ENCODE assay signal across 23 cellular contexts in genomic region chr1:40276122-40276521, GRCh38. TPM values are rescaled to one million over a fixed set of nuclear protein-coding genes. Genes with fewer than 3 reads are reported as not detected.
DNase-seq lines count a peak whose midpoint lies in the region; ATAC-seq and TF ChIP-seq lines count a peak whose summit lies in the region.
"Had no signal": no experiment of that assay in that cellular context is flagged by ENCODE, and none has a peak within 500 bp of the region (broad histone marks: within the 10 kb centered on the region; RNA-seq: fewer than 3 reads in every experiment).

No MANE protein-coding gene starts in this region.

- intact Hi-C loops in activated CD4-positive, alpha-beta T cell treated with anti-CD3 and anti-CD28 coated beads for 36 hours (cut with DNase I, micrococcal nuclease): no loop called here

- CTCF ChIA-PET in activated CD4-positive, alpha-beta T cell treated with anti-CD3 and anti-CD28 coated beads for 36 hours (lab: Charles Lee): no interaction called here
- CTCF ChIA-PET in WTC11 (lab: Charles Lee): interaction anchor here (1.1 kb wide), 1 partner anchor 39 kb away, joined by 4 read pairs; no protein-coding TSS in a partner anchor

- no peaks in the 10 kb centered on the region for H3K27me3 Mint-ChIP-seq in activated CD4-positive, alpha-beta T cell treated with anti-CD3 and anti-CD28 coated beads for 36 hours
- H3K27me3 Mint-ChIP-seq in WTC11 (ENCODE audit: low read depth): no peaks in the 10 kb centered on the region
- H3K27me3 Mint-ChIP-seq in endothelial cell (ENCODE audit: unreplicated experiment): no peaks in the 10 kb centered on the region

- H3K27ac ChIP-seq in 22Rv1: 0 out of 2 replicates have a peak overlapping the region, but pooled peaks have one; percentile 3
- H3K27ac ChIP-seq: KMS-11, RWPE1 had no signal

- H3K4me3 Mint-ChIP-seq in activated CD4-positive, alpha-beta T cell treated with anti-CD3 and anti-CD28 coated beads for 36 hours: no peak overlapping the region
- no peak overlapping the region for H3K4me3 Mint-ChIP-seq in WTC11
- H3K4me3 Mint-ChIP-seq in endothelial cell (ENCODE audit: unreplicated experiment): peak overlapping the region; percentile 5
- H3K4me3 Mint-ChIP-seq: CD8-positive, alpha-beta T cell had no signal

- DNase-seq in activated CD4-positive, alpha-beta T cell treated with anti-CD3 and anti-CD28 coated beads for 36 hours: no peak
- no peak for DNase-seq in activated CD4-positive, alpha-beta T cell treated with anti-CD3 and anti-CD28 coated beads for 48 hours
- no peak for DNase-seq in WTC11 (ENCODE audit: low spot score)
- DNase-seq in endothelial cell (ENCODE audit: low spot score): no peak
- DNase-seq in HK-2 (ENCODE audit: unreplicated experiment): no peak
- DNase-seq: 8988T; BE2C; CD8-positive, alpha-beta T cell; DND-41; NCI-H1436; NCI-H2081; NCI-H774; PC-3 had no signal

- peaks cover 37% of the 10 kb centered on the region for H3K36me3 Mint-ChIP-seq in activated CD4-positive, alpha-beta T cell treated with anti-CD3 and anti-CD28 coated beads for 36 hours (ENCODE audit: low read depth)
- H3K36me3 Mint-ChIP-seq in WTC11: peaks cover 20% of the 10 kb centered on the region
- H3K36me3 Mint-ChIP-seq in endothelial cell (ENCODE audit: low read depth, unreplicated experiment): peaks cover 13% of the 10 kb centered on the region

- peak overlapping the region; percentile 15 for H3K27ac Mint-ChIP-seq in activated CD4-positive, alpha-beta T cell treated with anti-CD3 and anti-CD28 coated beads for 36 hours
- H3K27ac Mint-ChIP-seq in WTC11 (peak overlapping the region; percentile 85), endothelial cell (ENCODE audit: unreplicated experiment) (no peak overlapping the region)
- H3K27ac Mint-ChIP-seq: CD8-positive, alpha-beta T cell had no signal

- peaks cover 7% of the 10 kb centered on the region for H3K4me1 Mint-ChIP-seq in activated CD4-positive, alpha-beta T cell treated with anti-CD3 and anti-CD28 coated beads for 36 hours
- H3K4me1 Mint-ChIP-seq in WTC11 (no peaks in the 10 kb centered on the region; the same call in 1 of the 2 replicates), endothelial cell (ENCODE audit: unreplicated experiment) (no peaks in the 10 kb centered on the region)

- no peak for ATAC-seq in activated CD4-positive, alpha-beta T cell treated with anti-CD3 and anti-CD28 coated beads for 36 hours
- ATAC-seq in WTC11 (no peak), GM19452 (IDR thresholded peaks at IDR 0.05; ENCODE audit: unreplicated experiment) (no peak), GM21367 (IDR thresholded peaks at IDR 0.05; ENCODE audit: unreplicated experiment) (no peak)
- ATAC-seq: CD8-positive, alpha-beta T cell; GM12878; HepG2; PC-3 had no signal

- no peaks in the 10 kb centered on the region for H3K9me3 Mint-ChIP-seq in activated CD4-positive, alpha-beta T cell treated with anti-CD3 and anti-CD28 coated beads for 36 hours (ENCODE audit: low read depth)
- H3K9me3 Mint-ChIP-seq in WTC11: no peaks in the 10 kb centered on the region
- H3K9me3 Mint-ChIP-seq in endothelial cell (ENCODE audit: unreplicated experiment): no peaks in the 10 kb centered on the region
- H3K9me3 Mint-ChIP-seq: CD8-positive, alpha-beta T cell had no signal

- POLR2A ChIA-PET in activated CD4-positive, alpha-beta T cell treated with anti-CD3 and anti-CD28 coated beads for 36 hours (lab: Charles Lee): no interaction called here
- POLR2A ChIA-PET in WTC11 (lab: Charles Lee): no interaction called here

- TF ChIP-seq CTCF in 22Rv1 (IDR thresholded peaks at IDR 0.05) (no peak), WTC11 (IDR thresholded peaks at IDR 0.05) (no peak), endothelial cell (IDR thresholded peaks at IDR 0.05; ENCODE audit: unreplicated experiment) (no peak)

TF ChIP-seq in WTC11, 78 proteins besides CTCF, POLR2A, EP300 and RAD21:
- TF ChIP-seq NR3C1 (CRISPR knock-in tag; conservative IDR thresholded peaks at IDR 0.05; ENCODE audit: low read depth): no peak
- no peak for TF ChIP-seq ZNF423 (CRISPR knock-in tag; IDR thresholded peaks at IDR 0.05)
- TF ChIP-seq, protein P1, sequence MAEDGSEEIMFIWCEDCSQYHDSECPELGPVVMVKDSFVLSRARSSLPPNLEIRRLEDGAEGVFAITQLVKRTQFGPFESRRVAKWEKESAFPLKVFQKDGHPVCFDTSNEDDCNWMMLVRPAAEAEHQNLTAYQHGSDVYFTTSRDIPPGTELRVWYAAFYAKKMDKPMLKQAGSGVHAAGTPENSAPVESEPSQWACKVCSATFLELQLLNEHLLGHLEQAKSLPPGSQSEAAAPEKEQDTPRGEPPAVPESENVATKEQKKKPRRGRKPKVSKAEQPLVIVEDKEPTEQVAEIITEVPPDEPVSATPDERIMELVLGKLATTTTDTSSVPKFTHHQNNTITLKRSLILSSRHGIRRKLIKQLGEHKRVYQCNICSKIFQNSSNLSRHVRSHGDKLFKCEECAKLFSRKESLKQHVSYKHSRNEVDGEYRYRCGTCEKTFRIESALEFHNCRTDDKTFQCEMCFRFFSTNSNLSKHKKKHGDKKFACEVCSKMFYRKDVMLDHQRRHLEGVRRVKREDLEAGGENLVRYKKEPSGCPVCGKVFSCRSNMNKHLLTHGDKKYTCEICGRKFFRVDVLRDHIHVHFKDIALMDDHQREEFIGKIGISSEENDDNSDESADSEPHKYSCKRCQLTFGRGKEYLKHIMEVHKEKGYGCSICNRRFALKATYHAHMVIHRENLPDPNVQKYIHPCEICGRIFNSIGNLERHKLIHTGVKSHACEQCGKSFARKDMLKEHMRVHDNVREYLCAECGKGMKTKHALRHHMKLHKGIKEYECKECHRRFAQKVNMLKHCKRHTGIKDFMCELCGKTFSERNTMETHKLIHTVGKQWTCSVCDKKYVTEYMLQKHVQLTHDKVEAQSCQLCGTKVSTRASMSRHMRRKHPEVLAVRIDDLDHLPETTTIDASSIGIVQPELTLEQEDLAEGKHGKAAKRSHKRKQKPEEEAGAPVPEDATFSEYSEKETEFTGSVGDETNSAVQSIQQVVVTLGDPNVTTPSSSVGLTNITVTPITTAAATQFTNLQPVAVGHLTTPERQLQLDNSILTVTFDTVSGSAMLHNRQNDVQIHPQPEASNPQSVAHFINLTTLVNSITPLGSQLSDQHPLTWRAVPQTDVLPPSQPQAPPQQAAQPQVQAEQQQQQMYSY (CRISPR knock-in tag; IDR thresholded peaks at IDR 0.05): no peak
- TF ChIP-seq, protein P2, sequence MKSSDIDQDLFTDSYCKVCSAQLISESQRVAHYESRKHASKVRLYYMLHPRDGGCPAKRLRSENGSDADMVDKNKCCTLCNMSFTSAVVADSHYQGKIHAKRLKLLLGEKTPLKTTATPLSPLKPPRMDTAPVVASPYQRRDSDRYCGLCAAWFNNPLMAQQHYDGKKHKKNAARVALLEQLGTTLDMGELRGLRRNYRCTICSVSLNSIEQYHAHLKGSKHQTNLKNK (CRISPR knock-in tag; IDR thresholded peaks at IDR 0.05): no peak
- TF ChIP-seq USF1 (CRISPR knock-in tag; IDR thresholded peaks at IDR 0.05): no peak
- TF ChIP-seq, protein P3, sequence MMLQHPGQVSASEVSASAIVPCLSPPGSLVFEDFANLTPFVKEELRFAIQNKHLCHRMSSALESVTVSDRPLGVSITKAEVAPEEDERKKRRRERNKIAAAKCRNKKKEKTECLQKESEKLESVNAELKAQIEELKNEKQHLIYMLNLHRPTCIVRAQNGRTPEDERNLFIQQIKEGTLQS (CRISPR knock-in tag; conservative IDR thresholded peaks at IDR 0.05): no peak
- no peak for TF ChIP-seq JUN (CRISPR knock-in tag; IDR thresholded peaks at IDR 0.05)
- TF ChIP-seq FOXP4 (CRISPR knock-in tag; IDR thresholded peaks at IDR 0.05): no peak
- TF ChIP-seq ATF1 (CRISPR knock-in tag; IDR thresholded peaks at IDR 0.05): no peak
- TF ChIP-seq, protein P4, sequence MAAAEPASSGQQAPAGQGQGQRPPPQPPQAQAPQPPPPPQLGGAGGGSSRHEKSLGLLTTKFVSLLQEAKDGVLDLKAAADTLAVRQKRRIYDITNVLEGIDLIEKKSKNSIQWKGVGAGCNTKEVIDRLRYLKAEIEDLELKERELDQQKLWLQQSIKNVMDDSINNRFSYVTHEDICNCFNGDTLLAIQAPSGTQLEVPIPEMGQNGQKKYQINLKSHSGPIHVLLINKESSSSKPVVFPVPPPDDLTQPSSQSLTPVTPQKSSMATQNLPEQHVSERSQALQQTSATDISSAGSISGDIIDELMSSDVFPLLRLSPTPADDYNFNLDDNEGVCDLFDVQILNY (CRISPR knock-in tag; IDR thresholded peaks at IDR 0.05): no peak

RNA-seq across cellular contexts. Expression of gene ZMPSTE24, which starts 18.1 kb away (rescaled TPM):
- total RNA-seq in activated CD4-positive, alpha-beta T cell treated with anti-CD3 and anti-CD28 coated beads for 36 hours: 10 to 100 TPM; 20.7 to 23.0 TPM
- total RNA-seq in WTC11 (2021) (27.0 to 31.7 TPM (median 28.9 TPM) in 3 replicates), endothelial cell (ENCODE audit: unreplicated experiment) (32.9 TPM)

RNA-seq across cellular contexts. Expression of gene TMCO2, which starts 28.4 kb away (rescaled TPM):
- total RNA-seq in activated CD4-positive, alpha-beta T cell treated with anti-CD3 and anti-CD28 coated beads for 36 hours: not detected
- total RNA-seq in WTC11 (2021): not detected in 3 replicates
- total RNA-seq in endothelial cell (ENCODE audit: unreplicated experiment): 0.54 TPM
- total RNA-seq: CD8-positive, alpha-beta T cell; GM12878; H1; HepG2; M059J; NCI-H460; PC-3 had no signal

RNA-seq across cellular contexts. Expression of gene COL9A2, which starts 41.0 kb away (rescaled TPM):
- 1 to 10 TPM; 2.5 to 3.0 TPM for total RNA-seq in activated CD4-positive, alpha-beta T cell treated with anti-CD3 and anti-CD28 coated beads for 36 hours
- total RNA-seq in WTC11 (2021) (4.2 to 5.5 TPM (median 4.7 TPM) in 3 replicates), endothelial cell (ENCODE audit: unreplicated experiment) (5.4 TPM)
